Comparison of ENCODE assay signal across 1 cellular context in the genomic region with DNA sequence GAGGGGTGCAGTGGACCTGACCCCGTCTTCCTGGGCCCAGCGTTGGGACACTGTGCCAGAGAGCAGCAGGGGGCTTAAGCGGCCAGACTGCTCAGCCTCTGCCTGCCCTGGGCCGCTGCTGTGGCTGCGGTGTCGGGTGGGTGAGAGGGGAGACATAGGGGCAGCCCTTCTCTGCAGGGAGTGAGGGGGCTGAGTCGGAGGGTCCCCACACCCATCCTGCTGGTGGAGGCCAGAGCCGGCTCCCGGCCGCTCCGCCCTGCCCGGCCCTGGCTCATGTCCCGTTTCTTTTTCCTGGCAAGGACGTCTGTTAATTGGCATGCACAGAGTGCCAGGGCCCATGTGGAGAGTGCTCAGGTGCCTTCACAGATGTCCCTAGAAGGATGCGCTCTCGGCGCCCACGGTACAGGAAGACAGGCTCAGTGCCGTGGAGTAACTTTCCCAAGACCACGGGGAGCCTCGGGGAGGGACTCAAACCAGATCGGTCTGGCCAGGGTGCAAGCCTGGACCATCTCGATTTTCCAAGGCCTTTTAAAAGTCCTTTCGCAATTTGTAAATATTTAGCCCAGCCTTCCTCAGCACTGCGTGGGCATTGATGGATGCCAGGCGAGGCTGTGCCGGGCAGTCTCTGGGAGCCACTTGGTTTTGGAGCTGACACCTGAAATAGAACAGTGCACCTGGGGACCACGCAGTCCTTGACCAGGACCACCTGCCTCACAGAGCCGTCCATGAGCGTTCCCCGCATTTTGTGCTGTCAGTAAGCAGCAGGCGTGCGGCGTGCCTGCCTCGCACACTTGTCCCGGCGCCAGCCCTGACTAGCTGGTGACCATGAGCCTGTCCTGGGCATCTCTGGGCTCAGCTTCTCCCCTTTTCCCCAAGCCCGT.
TF ChIP-seq lines count a peak whose summit lies in the region.

No MANE protein-coding gene starts in this region.

TF ChIP-seq in SK-N-SH treated with all-trans-retinoic acid at 6 μM for 48 hours, 23 proteins besides CTCF, POLR2A, EP300 and RAD21:
- TF ChIP-seq, protein P1, sequence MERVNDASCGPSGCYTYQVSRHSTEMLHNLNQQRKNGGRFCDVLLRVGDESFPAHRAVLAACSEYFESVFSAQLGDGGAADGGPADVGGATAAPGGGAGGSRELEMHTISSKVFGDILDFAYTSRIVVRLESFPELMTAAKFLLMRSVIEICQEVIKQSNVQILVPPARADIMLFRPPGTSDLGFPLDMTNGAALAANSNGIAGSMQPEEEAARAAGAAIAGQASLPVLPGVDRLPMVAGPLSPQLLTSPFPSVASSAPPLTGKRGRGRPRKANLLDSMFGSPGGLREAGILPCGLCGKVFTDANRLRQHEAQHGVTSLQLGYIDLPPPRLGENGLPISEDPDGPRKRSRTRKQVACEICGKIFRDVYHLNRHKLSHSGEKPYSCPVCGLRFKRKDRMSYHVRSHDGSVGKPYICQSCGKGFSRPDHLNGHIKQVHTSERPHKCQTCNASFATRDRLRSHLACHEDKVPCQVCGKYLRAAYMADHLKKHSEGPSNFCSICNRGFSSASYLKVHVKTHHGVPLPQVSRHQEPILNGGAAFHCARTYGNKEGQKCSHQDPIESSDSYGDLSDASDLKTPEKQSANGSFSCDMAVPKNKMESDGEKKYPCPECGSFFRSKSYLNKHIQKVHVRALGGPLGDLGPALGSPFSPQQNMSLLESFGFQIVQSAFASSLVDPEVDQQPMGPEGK (CRISPR knock-in tag; IDR thresholded peaks at IDR 0.05; ENCODE audit: borderline replicate concordance) = no peak
